ENCODE assay signal across 31 cellular contexts in genomic region chr1:41200728-41201127, GRCh38.
"Had no signal": no experiment of that assay in that cellular context is flagged by ENCODE, and none has a peak within 500 bp of the region (broad histone marks: within the 10 kb centered on the region; RNA-seq: fewer than 3 reads in every experiment).

No MANE protein-coding gene starts in this region.

- H3K9me3 ChIP-seq: breast epithelium, colonic mucosa had no signal

- ATAC-seq: activated CD4-positive, alpha-beta T cell treated with anti-CD3 and anti-CD28 coated beads for 36 hours; activated CD8-positive, alpha-beta memory T cell treated with anti-CD3 and anti-CD28 coated beads, Interleukin-2, amount 10 ng/mL, durations not matched to agents 7 days and 5 days; activated CD8-positive, alpha-beta T cell treated with anti-CD3 and anti-CD28 coated beads, Interleukin-2, amount 10 ng/mL, durations not matched to agents 7 days and 5 days; activated naive CD8-positive, alpha-beta T cell treated with anti-CD3 and anti-CD28 coated beads, Interleukin-2, amount 50 U/mL, for 24 hours; esophagus mucosa had no signal

- DNase-seq: activated CD4-positive, alpha-beta memory T cell treated with anti-CD3 and anti-CD28 coated beads for 36 hours; activated CD4-positive, alpha-beta T cell treated with anti-CD3 and anti-CD28 coated beads for 36 hours; activated CD4-positive, alpha-beta T cell treated with anti-CD3 and anti-CD28 coated beads, Interleukin-2, amount 10 ng/mL, durations not matched to agents 24 days and 14 days; activated CD4-positive, CD25-positive, alpha-beta regulatory T cell; activated CD4-positive, CD25-positive, alpha-beta regulatory T cell treated with anti-CD3 and anti-CD28 coated beads, Interleukin-2, amount 50 U/mL, for 72 hours; activated CD8-positive, alpha-beta memory T cell treated with anti-CD3 and anti-CD28 coated beads, Interleukin-2, amount 10 ng/mL, durations not matched to agents 7 days and 5 days; activated CD8-positive, alpha-beta memory T cell treated with anti-CD3 and anti-CD28 coated beads, Interleukin-2, amount 50 U/mL, for 4 hours; activated CD8-positive, alpha-beta T cell treated with anti-CD3 and anti-CD28 coated beads, Interleukin-2, amount 10 ng/mL, durations not matched to agents 7 days and 5 days; activated effector memory CD4-positive, alpha-beta T cell treated with anti-CD3 and anti-CD28 coated beads, Interleukin-2, amount 50 U/mL, for 16 hours; activated naive CD4-positive, alpha-beta T cell treated with anti-CD3 and anti-CD28 coated beads for 36 hours; activated naive CD8-positive, alpha-beta T cell treated with anti-CD3 and anti-CD28 coated beads for 36 hours; activated naive CD8-positive, alpha-beta T cell treated with anti-CD3 and anti-CD28 coated beads, Interleukin-2, amount 50 U/mL, for 24 hours; activated T-cell treated with anti-CD3 and anti-CD28 coated beads, Interleukin-2, amount 50 U/mL, for 1 hour; activated T-cell treated with anti-CD3 and anti-CD28 coated beads, Interleukin-2, amount 50 U/mL, for 48 hours; adrenal gland; amygdala; aorta; central memory CD4-positive, alpha-beta T cell; cerebellar nuclear complex; colonic mucosa; effector CD8-positive, alpha-beta T cell; foreskin fibroblast; head of caudate nucleus; T-helper 2 cell had no signal

- H3K36me3 ChIP-seq: adrenal gland, breast epithelium, cardiac muscle cell, colonic mucosa had no signal

- H3K27ac ChIP-seq: adrenal gland, breast epithelium, cardiac muscle cell, colonic mucosa, epithelial cell of prostate had no signal

- H3K27me3 ChIP-seq: adrenal gland, breast epithelium, cardiac muscle cell, colonic mucosa had no signal

- FAIRE-seq: endometrium, endothelial cell of umbilical vein, frontal cortex had no signal

- H3K4me1 ChIP-seq: breast epithelium, colonic mucosa had no signal

- H3K4me3 ChIP-seq: adrenal gland, breast epithelium, cardiac muscle cell, colonic mucosa had no signal
